Comparison of ENCODE assay signal across 8 cellular contexts in genomic region chr18:23618862-23619387, GRCh38. TPM values are rescaled to one million over a fixed set of nuclear protein-coding genes. Genes with fewer than 3 reads are reported as not detected.
DNase-seq lines count a peak whose midpoint lies in the region; ATAC-seq and TF ChIP-seq lines count a peak whose summit lies in the region.

No MANE protein-coding gene starts in this region.

- no peaks in the 10 kb centered on the region for H3K36me3 ChIP-seq in spleen

- H3K4me1 Mint-ChIP-seq in activated naive CD8-positive, alpha-beta T cell treated with anti-CD3 and anti-CD28 coated beads, Interleukin-2, amount 10 ng/mL, durations not matched to agents 7 days and 5 days = peaks cover 7% of the 10 kb centered on the region
- H3K4me1 Mint-ChIP-seq in immature natural killer cell = peaks cover 8 to 12% of the 10 kb centered on the region in 2 donors

- H3K36me3 Mint-ChIP-seq in activated naive CD8-positive, alpha-beta T cell treated with anti-CD3 and anti-CD28 coated beads, Interleukin-2, amount 10 ng/mL, durations not matched to agents 7 days and 5 days = no peaks in the 10 kb centered on the region
- H3K36me3 Mint-ChIP-seq in immature natural killer cell = no peaks in the 10 kb centered on the region

- peak overlapping the region; percentile 45 for H3K4me3 Mint-ChIP-seq in activated naive CD8-positive, alpha-beta T cell treated with anti-CD3 and anti-CD28 coated beads, Interleukin-2, amount 10 ng/mL, durations not matched to agents 7 days and 5 days
- H3K4me3 Mint-ChIP-seq in immature natural killer cell = peak overlapping the region; percentile 46 to 77 (median 69)

- peak; percentile 35 for ATAC-seq in HG02571 (IDR thresholded peaks at IDR 0.05; ENCODE audit: unreplicated experiment)
- peak; percentile 16 for ATAC-seq in activated naive CD8-positive, alpha-beta T cell treated with anti-CD3 and anti-CD28 coated beads, Interleukin-2, amount 10 ng/mL, durations not matched to agents 7 days and 5 days (ENCODE audit: low read depth)
- no peak for ATAC-seq in SK-N-SH treated with all-trans-retinoic acid at 6 μM for 48 hours
- ATAC-seq in GM21717 (IDR thresholded peaks at IDR 0.05; ENCODE audit: unreplicated experiment) = no peak

- H3K27ac Mint-ChIP-seq in activated naive CD8-positive, alpha-beta T cell treated with anti-CD3 and anti-CD28 coated beads, Interleukin-2, amount 10 ng/mL, durations not matched to agents 7 days and 5 days = no peak overlapping the region
- H3K27ac Mint-ChIP-seq in immature natural killer cell = peak overlapping the region in 1 of 6 donors; percentile 49

- peak overlapping the region; percentile 22 to 68 (median 37) for H3K4me3 ChIP-seq in spleen

- TF ChIP-seq POLR2A in spleen (IDR thresholded peaks at IDR 0.05) = no peak

- TF ChIP-seq CTCF in spleen (IDR thresholded peaks at IDR 0.05 in 8 of 11, conservative IDR thresholded peaks at IDR 0.05 in 3 of 11) = no peak

- DNase-seq in ELF-1 (ENCODE audit: low read depth, low spot score) (peak; percentile 62), immature natural killer cell (no peak), spleen (peak; percentile 76), kidney glomerular epithelial cell (lab: John Stamatoyannopoulos, UW) (no peak)
- DNase-seq in activated naive CD8-positive, alpha-beta T cell treated with anti-CD3 and anti-CD28 coated beads, Interleukin-2, amount 10 ng/mL, durations not matched to agents 7 days and 5 days = no peak

- WGBS in spleen, 5 donors = 16 to 56% (median 29%) methylated on average over 8 to 18 of the region's 18 CpGs

- POLR2A ChIA-PET in activated naive CD8-positive, alpha-beta T cell treated with anti-CD3 and anti-CD28 coated beads, Interleukin-2, amount 10 ng/mL, durations not matched to agents 7 days and 5 days (lab: Charles Lee) = no interaction called here

- no peaks in the 10 kb centered on the region for H3K9me3 Mint-ChIP-seq in activated naive CD8-positive, alpha-beta T cell treated with anti-CD3 and anti-CD28 coated beads, Interleukin-2, amount 10 ng/mL, durations not matched to agents 7 days and 5 days
- H3K9me3 Mint-ChIP-seq in immature natural killer cell = peaks cover 0 to 2% (median 0%) of the 10 kb centered on the region in 6 donors

- H3K27ac ChIP-seq in spleen = no peak overlapping the region

- peaks cover 0 to 43% (median 14%) of the 10 kb centered on the region in 7 donors for H3K27me3 ChIP-seq in spleen (replicated peaks in 1 of 7)

- H3K9me3 ChIP-seq in spleen = no peaks in the 10 kb centered on the region

- intact Hi-C loops in spleen (cut with DNase I; ENCODE audit: low total_unique reads) = no loop called here

- H3K27me3 Mint-ChIP-seq in activated naive CD8-positive, alpha-beta T cell treated with anti-CD3 and anti-CD28 coated beads, Interleukin-2, amount 10 ng/mL, durations not matched to agents 7 days and 5 days = peaks cover 55% of the 10 kb centered on the region
- H3K27me3 Mint-ChIP-seq in immature natural killer cell (ENCODE audit: low read depth in 3 of 3) = peaks cover 14 to 26% (median 19%) of the 10 kb centered on the region in 3 donors

- H3K4me1 ChIP-seq in spleen = peaks cover 0 to 25% (median 16%) of the 10 kb centered on the region in 6 donors

TF ChIP-seq in SK-N-SH treated with all-trans-retinoic acid at 6 μM for 48 hours, 23 proteins besides CTCF, POLR2A, EP300 and RAD21:
- TF ChIP-seq PPARA (CRISPR knock-in tag; IDR thresholded peaks at IDR 0.05; ENCODE audit: borderline replicate concordance) (no peak), ZFP30 (CRISPR knock-in tag; IDR thresholded peaks at IDR 0.05) (no peak), SNAI2 (CRISPR knock-in tag; IDR thresholded peaks at IDR 0.05) (no peak), ARNTL (CRISPR knock-in tag; IDR thresholded peaks at IDR 0.05; ENCODE audit: borderline replicate concordance, low read depth) (no peak), ZNF70 (CRISPR knock-in tag; IDR thresholded peaks at IDR 0.05) (no peak), POU6F1 (CRISPR knock-in tag; IDR thresholded peaks at IDR 0.05; ENCODE audit: borderline replicate concordance, low read depth) (no peak)

RNA-seq across cellular contexts. Expression of gene NPC1, which starts 32.6 kb away (rescaled TPM):
- total RNA-seq in activated naive CD8-positive, alpha-beta T cell treated with anti-CD3 and anti-CD28 coated beads, Interleukin-2, amount 10 ng/mL, durations not matched to agents 7 days and 5 days = 10 to 100 TPM; 54.5 to 55.3 TPM
- 10 to 100 TPM; 25.1 to 83.2 (median 47.2) TPM for polyA plus RNA-seq in immature natural killer cell
- 10 to 100 TPM; 47.2 to 84.2 (median 68.9) TPM for total RNA-seq in spleen
- 10 to 100 TPM in 2 of 3 donors, 1 to 10 TPM in 1; 8.1 to 13.3 (median 11.2) TPM for polyA plus RNA-seq in spleen

RNA-seq across cellular contexts. Expression of gene ANKRD29, which starts 43.8 kb away (rescaled TPM):
- not detected for total RNA-seq in activated naive CD8-positive, alpha-beta T cell treated with anti-CD3 and anti-CD28 coated beads, Interleukin-2, amount 10 ng/mL, durations not matched to agents 7 days and 5 days
- polyA plus RNA-seq in immature natural killer cell (under 1 TPM in 1 of 3 donors, not detected in 2; 0.59 TPM), spleen (10 to 100 TPM in 1 of 3 donors, 1 to 10 TPM in 2; 4.1 to 10.6 (median 7.2) TPM)
- total RNA-seq in spleen = 1 to 10 TPM; 1.6 to 7.3 (median 3.0) TPM

Comparison
In these comparisons a context has a peak if more than half of its experiments do, and no peak if none do; other contexts are left out.
1. DNase-seq: peak in ELF-1 (single experiment) and spleen (single experiment); none in activated naive CD8-positive, alpha-beta T cell treated with anti-CD3 and anti-CD28 coated beads, Interleukin-2, amount 10 ng/mL, durations not matched to agents 7 days and 5 days (single experiment), immature natural killer cell (0 of 3) and kidney glomerular epithelial cell (single experiment).
2. ATAC-seq: peak in HG02571 (single experiment) and activated naive CD8-positive, alpha-beta T cell treated with anti-CD3 and anti-CD28 coated beads, Interleukin-2, amount 10 ng/mL, durations not matched to agents 7 days and 5 days (single experiment); none in SK-N-SH treated with all-trans-retinoic acid at 6 μM for 48 hours (single experiment) and GM21717 (single experiment).